Comparison of ENCODE assay signal across 1 cellular context in genomic region chr14:64947710-64948611, GRCh38.
TF ChIP-seq lines count a peak whose summit lies in the region.

No MANE protein-coding gene starts in this region.

TF ChIP-seq in HepG2, 621 proteins besides CTCF, POLR2A, EP300 and RAD21 (continued from another document and continues in another):
- TF ChIP-seq PRDM4 (CRISPR knock-in tag; IDR thresholded peaks at IDR 0.05; ENCODE audit: borderline replicate concordance) = no peak
- TF ChIP-seq SP5 (CRISPR knock-in tag; IDR thresholded peaks at IDR 0.05; ENCODE audit: borderline replicate concordance, low read depth) = peak; percentile 94
- no peak for TF ChIP-seq CERS6 (CRISPR knock-in tag; IDR thresholded peaks at IDR 0.05)
- no peak for TF ChIP-seq NKX3-1 (CRISPR knock-in tag; IDR thresholded peaks at IDR 0.05)
- TF ChIP-seq ZBTB39 (CRISPR knock-in tag; IDR thresholded peaks at IDR 0.05) = no peak
- TF ChIP-seq POLR2AphosphoS5 (IDR thresholded peaks at IDR 0.05; ENCODE audit: low read depth, low read length) = no peak; the same call in 1 of the 2 replicates
- TF ChIP-seq ZNF878 (CRISPR knock-in tag; IDR thresholded peaks at IDR 0.05) = no peak
- TF ChIP-seq MED1 (CRISPR knock-in tag; IDR thresholded peaks at IDR 0.05) = peak; percentile 54
- TF ChIP-seq CENPT (CRISPR knock-in tag; IDR thresholded peaks at IDR 0.05; ENCODE audit: low read depth) = no peak
- TF ChIP-seq HNF1B (CRISPR knock-in tag; IDR thresholded peaks at IDR 0.05) = peak; percentile 67; the same call in 1 of the 2 replicates
- TF ChIP-seq NAIF1 (CRISPR knock-in tag; IDR thresholded peaks at IDR 0.05; ENCODE audit: borderline replicate concordance) = no peak
- TF ChIP-seq TARDBP (CRISPR knock-in tag; IDR thresholded peaks at IDR 0.05) = no peak
- 0 out of 2 replicates have a peak, but pooled peaks have one; percentile 17 for TF ChIP-seq ZNF451 (CRISPR knock-in tag; IDR thresholded peaks at IDR 0.05)
- TF ChIP-seq ZBTB46 (CRISPR knock-in tag; IDR thresholded peaks at IDR 0.05; ENCODE audit: borderline replicate concordance) = no peak
- no peak for TF ChIP-seq POGK (CRISPR knock-in tag; conservative IDR thresholded peaks at IDR 0.05)
- peak; percentile 45; the same call in 1 of the 2 replicates for TF ChIP-seq ZNF644 (CRISPR knock-in tag; IDR thresholded peaks at IDR 0.05; ENCODE audit: low read depth)
- TF ChIP-seq ZNF18 (CRISPR knock-in tag; IDR thresholded peaks at IDR 0.05; ENCODE audit: insufficient replicate concordance) = no peak
- TF ChIP-seq ZNF570 (CRISPR knock-in tag; IDR thresholded peaks at IDR 0.05; ENCODE audit: borderline replicate concordance) = no peak
- TF ChIP-seq ZNF280D (CRISPR knock-in tag; IDR thresholded peaks at IDR 0.05) = 0 out of 2 replicates have a peak, but pooled peaks have one; percentile 28
- TF ChIP-seq ZNF432 (CRISPR knock-in tag; IDR thresholded peaks at IDR 0.05; ENCODE audit: borderline replicate concordance) = no peak
- TF ChIP-seq HES4 (CRISPR knock-in tag; IDR thresholded peaks at IDR 0.05; ENCODE audit: borderline replicate concordance) = 0 out of 2 replicates have a peak, but pooled peaks have one; percentile 68
- TF ChIP-seq ZSCAN5A (CRISPR knock-in tag; IDR thresholded peaks at IDR 0.05; ENCODE audit: borderline replicate concordance) = no peak
- TF ChIP-seq UBTF (CRISPR knock-in tag; IDR thresholded peaks at IDR 0.05) = no peak
- no peak for TF ChIP-seq CREBL2 (CRISPR knock-in tag; IDR thresholded peaks at IDR 0.05; ENCODE audit: borderline replicate concordance)
- no peak for TF ChIP-seq ZNF670 (CRISPR knock-in tag; IDR thresholded peaks at IDR 0.05; ENCODE audit: borderline replicate concordance)
